ENCODE assay signal across 2 cellular contexts in the genomic region with DNA sequence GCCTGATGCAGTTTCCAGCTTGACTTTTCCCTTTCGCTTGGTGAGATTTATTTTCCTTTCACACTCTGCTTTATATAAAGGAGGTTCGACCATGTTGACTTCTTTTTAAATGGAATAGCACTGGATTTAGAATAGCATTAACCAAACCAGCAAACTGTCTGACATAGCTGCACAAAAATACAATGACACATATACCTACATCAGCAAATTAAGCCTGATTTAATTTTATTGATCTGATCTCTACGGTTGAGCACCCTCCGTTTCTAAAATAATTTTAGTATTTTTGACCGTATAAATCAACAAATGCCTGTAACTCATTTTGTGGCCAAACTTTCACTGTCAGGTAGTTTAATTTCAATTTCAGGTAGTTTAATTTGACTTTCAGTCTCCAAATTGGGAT.
A peak's percentile ranks its signal among the peaks of the same experiment; 100 is the strongest.
TF ChIP-seq lines count a peak whose summit lies in the region.

No MANE protein-coding gene starts in this region.

TF ChIP-seq in A549, 52 proteins besides CTCF, POLR2A, EP300 and RAD21:
- TF ChIP-seq POLR2AphosphoS2 (conservative IDR thresholded peaks at IDR 0.05; ENCODE audit: low read length) (no peak), ZNF302 (CRISPR knock-in tag; IDR thresholded peaks at IDR 0.05) (no peak), MAFK (IDR thresholded peaks at IDR 0.05; ENCODE audit: partially characterized antibody) (peak; percentile 41), KDM1A (IDR thresholded peaks at IDR 0.05; ENCODE audit: low read depth) (no peak), HOXA7 (CRISPR knock-in tag; IDR thresholded peaks at IDR 0.05) (no peak), EHMT2 (IDR thresholded peaks at IDR 0.05; ENCODE audit: low read depth) (no peak)
- TF ChIP-seq, protein P1, sequence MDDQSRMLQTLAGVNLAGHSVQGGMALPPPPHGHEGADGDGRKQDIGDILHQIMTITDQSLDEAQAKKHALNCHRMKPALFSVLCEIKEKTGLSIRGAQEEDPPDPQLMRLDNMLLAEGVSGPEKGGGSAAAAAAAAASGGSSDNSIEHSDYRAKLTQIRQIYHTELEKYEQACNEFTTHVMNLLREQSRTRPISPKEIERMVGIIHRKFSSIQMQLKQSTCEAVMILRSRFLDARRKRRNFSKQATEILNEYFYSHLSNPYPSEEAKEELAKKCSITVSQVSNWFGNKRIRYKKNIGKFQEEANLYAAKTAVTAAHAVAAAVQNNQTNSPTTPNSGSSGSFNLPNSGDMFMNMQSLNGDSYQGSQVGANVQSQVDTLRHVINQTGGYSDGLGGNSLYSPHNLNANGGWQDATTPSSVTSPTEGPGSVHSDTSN (IDR thresholded peaks at IDR 0.05), result no peak
TF ChIP-seq in A549: peak in this region for 1.

TF ChIP-seq in K562, 482 proteins besides CTCF, POLR2A, EP300 and RAD21 (continues in another document):
- TF ChIP-seq GATA2 (CRISPR knock-in tag; IDR thresholded peaks at IDR 0.05), result no peak
- TF ChIP-seq WHSC1 (IDR thresholded peaks at IDR 0.05; ENCODE audit: low read length), result no peak
- TF ChIP-seq SP2 (IDR thresholded peaks at IDR 0.05; ENCODE audit: extremely low read depth, low read depth, low read length, poor library complexity, severe bottlenecking), result no peak
- no peak for TF ChIP-seq ZNF224 (CRISPR knock-in tag; IDR thresholded peaks at IDR 0.05)
- TF ChIP-seq, protein P2, sequence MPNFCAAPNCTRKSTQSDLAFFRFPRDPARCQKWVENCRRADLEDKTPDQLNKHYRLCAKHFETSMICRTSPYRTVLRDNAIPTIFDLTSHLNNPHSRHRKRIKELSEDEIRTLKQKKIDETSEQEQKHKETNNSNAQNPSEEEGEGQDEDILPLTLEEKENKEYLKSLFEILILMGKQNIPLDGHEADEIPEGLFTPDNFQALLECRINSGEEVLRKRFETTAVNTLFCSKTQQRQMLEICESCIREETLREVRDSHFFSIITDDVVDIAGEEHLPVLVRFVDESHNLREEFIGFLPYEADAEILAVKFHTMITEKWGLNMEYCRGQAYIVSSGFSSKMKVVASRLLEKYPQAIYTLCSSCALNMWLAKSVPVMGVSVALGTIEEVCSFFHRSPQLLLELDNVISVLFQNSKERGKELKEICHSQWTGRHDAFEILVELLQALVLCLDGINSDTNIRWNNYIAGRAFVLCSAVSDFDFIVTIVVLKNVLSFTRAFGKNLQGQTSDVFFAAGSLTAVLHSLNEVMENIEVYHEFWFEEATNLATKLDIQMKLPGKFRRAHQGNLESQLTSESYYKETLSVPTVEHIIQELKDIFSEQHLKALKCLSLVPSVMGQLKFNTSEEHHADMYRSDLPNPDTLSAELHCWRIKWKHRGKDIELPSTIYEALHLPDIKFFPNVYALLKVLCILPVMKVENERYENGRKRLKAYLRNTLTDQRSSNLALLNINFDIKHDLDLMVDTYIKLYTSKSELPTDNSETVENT (CRISPR knock-in tag; IDR thresholded peaks at IDR 0.05), result no peak
- TF ChIP-seq, protein P3, sequence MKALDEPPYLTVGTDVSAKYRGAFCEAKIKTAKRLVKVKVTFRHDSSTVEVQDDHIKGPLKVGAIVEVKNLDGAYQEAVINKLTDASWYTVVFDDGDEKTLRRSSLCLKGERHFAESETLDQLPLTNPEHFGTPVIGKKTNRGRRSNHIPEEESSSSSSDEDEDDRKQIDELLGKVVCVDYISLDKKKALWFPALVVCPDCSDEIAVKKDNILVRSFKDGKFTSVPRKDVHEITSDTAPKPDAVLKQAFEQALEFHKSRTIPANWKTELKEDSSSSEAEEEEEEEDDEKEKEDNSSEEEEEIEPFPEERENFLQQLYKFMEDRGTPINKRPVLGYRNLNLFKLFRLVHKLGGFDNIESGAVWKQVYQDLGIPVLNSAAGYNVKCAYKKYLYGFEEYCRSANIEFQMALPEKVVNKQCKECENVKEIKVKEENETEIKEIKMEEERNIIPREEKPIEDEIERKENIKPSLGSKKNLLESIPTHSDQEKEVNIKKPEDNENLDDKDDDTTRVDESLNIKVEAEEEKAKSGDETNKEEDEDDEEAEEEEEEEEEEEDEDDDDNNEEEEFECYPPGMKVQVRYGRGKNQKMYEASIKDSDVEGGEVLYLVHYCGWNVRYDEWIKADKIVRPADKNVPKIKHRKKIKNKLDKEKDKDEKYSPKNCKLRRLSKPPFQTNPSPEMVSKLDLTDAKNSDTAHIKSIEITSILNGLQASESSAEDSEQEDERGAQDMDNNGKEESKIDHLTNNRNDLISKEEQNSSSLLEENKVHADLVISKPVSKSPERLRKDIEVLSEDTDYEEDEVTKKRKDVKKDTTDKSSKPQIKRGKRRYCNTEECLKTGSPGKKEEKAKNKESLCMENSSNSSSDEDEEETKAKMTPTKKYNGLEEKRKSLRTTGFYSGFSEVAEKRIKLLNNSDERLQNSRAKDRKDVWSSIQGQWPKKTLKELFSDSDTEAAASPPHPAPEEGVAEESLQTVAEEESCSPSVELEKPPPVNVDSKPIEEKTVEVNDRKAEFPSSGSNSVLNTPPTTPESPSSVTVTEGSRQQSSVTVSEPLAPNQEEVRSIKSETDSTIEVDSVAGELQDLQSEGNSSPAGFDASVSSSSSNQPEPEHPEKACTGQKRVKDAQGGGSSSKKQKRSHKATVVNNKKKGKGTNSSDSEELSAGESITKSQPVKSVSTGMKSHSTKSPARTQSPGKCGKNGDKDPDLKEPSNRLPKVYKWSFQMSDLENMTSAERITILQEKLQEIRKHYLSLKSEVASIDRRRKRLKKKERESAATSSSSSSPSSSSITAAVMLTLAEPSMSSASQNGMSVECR (CRISPR knock-in tag; IDR thresholded peaks at IDR 0.05), result no peak
- no peak for TF ChIP-seq POLR3G (IDR thresholded peaks at IDR 0.05; ENCODE audit: extremely low read depth, insufficient read length, insufficient replicate concordance)
- TF ChIP-seq ZNF316 (IDR thresholded peaks at IDR 0.05), result peak; percentile 60
- TF ChIP-seq, protein P4, sequence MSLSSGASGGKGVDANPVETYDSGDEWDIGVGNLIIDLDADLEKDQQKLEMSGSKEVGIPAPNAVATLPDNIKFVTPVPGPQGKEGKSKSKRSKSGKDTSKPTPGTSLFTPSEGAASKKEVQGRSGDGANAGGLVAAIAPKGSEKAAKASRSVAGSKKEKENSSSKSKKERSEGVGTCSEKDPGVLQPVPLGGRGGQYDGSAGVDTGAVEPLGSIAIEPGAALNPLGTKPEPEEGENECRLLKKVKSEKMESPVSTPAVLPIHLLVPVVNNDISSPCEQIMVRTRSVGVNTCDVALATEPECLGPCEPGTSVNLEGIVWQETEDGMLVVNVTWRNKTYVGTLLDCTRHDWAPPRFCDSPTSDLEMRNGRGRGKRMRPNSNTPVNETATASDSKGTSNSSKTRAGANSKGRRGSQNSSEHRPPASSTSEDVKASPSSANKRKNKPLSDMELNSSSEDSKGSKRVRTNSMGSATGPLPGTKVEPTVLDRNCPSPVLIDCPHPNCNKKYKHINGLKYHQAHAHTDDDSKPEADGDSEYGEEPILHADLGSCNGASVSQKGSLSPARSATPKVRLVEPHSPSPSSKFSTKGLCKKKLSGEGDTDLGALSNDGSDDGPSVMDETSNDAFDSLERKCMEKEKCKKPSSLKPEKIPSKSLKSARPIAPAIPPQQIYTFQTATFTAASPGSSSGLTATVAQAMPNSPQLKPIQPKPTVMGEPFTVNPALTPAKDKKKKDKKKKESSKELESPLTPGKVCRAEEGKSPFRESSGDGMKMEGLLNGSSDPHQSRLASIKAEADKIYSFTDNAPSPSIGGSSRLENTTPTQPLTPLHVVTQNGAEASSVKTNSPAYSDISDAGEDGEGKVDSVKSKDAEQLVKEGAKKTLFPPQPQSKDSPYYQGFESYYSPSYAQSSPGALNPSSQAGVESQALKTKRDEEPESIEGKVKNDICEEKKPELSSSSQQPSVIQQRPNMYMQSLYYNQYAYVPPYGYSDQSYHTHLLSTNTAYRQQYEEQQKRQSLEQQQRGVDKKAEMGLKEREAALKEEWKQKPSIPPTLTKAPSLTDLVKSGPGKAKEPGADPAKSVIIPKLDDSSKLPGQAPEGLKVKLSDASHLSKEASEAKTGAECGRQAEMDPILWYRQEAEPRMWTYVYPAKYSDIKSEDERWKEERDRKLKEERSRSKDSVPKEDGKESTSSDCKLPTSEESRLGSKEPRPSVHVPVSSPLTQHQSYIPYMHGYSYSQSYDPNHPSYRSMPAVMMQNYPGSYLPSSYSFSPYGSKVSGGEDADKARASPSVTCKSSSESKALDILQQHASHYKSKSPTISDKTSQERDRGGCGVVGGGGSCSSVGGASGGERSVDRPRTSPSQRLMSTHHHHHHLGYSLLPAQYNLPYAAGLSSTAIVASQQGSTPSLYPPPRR (CRISPR knock-in tag; IDR thresholded peaks at IDR 0.05; ENCODE audit: borderline replicate concordance), result no peak
- TF ChIP-seq ZNF707 (CRISPR knock-in tag; conservative IDR thresholded peaks at IDR 0.05), result no peak
- no peak for TF ChIP-seq SIRT6 (IDR thresholded peaks at IDR 0.05; ENCODE audit: low read depth, low read length)
- TF ChIP-seq LEF1 (IDR thresholded peaks at IDR 0.05), result no peak
- TF ChIP-seq, protein P5, sequence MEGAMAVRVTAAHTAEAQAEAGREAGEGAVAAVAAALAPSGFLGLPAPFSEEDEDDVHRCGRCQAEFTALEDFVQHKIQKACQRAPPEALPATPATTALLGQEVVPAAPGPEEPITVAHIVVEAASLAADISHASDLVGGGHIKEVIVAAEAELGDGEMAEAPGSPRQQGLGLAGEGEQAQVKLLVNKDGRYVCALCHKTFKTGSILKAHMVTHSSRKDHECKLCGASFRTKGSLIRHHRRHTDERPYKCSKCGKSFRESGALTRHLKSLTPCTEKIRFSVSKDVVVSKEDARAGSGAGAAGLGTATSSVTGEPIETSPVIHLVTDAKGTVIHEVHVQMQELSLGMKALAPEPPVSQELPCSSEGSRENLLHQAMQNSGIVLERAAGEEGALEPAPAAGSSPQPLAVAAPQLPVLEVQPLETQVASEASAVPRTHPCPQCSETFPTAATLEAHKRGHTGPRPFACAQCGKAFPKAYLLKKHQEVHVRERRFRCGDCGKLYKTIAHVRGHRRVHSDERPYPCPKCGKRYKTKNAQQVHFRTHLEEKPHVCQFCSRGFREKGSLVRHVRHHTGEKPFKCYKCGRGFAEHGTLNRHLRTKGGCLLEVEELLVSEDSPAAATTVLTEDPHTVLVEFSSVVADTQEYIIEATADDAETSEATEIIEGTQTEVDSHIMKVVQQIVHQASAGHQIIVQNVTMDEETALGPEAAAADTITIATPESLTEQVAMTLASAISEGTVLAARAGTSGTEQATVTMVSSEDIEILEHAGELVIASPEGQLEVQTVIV (CRISPR knock-in tag; IDR thresholded peaks at IDR 0.05; ENCODE audit: borderline replicate concordance), result no peak
- 0 out of 2 replicates have a peak, but pooled peaks have one; percentile 37 for TF ChIP-seq MAFG (tag; conservative IDR thresholded peaks at IDR 0.05)
- no peak for TF ChIP-seq RB1 (IDR thresholded peaks at IDR 0.05; ENCODE audit: low read depth)
- TF ChIP-seq MAFF (IDR thresholded peaks at IDR 0.05; ENCODE audit: low read length), result 0 out of 2 replicates have a peak, but pooled peaks have one; percentile 19
- TF ChIP-seq TCFL5 (CRISPR knock-in tag; conservative IDR thresholded peaks at IDR 0.05), result no peak
- no peak for TF ChIP-seq ELF1 (tag; IDR thresholded peaks at IDR 0.05)
- no peak for TF ChIP-seq SETDB1 (IDR thresholded peaks at IDR 0.05; ENCODE audit: low read length)
- TF ChIP-seq C11orf30 (IDR thresholded peaks at IDR 0.05; ENCODE audit: low read depth), result peak; percentile 50; the same call in 1 of the 2 replicates
- no peak for TF ChIP-seq TSC22D4 (tag; IDR thresholded peaks at IDR 0.05)
- TF ChIP-seq, protein P6, sequence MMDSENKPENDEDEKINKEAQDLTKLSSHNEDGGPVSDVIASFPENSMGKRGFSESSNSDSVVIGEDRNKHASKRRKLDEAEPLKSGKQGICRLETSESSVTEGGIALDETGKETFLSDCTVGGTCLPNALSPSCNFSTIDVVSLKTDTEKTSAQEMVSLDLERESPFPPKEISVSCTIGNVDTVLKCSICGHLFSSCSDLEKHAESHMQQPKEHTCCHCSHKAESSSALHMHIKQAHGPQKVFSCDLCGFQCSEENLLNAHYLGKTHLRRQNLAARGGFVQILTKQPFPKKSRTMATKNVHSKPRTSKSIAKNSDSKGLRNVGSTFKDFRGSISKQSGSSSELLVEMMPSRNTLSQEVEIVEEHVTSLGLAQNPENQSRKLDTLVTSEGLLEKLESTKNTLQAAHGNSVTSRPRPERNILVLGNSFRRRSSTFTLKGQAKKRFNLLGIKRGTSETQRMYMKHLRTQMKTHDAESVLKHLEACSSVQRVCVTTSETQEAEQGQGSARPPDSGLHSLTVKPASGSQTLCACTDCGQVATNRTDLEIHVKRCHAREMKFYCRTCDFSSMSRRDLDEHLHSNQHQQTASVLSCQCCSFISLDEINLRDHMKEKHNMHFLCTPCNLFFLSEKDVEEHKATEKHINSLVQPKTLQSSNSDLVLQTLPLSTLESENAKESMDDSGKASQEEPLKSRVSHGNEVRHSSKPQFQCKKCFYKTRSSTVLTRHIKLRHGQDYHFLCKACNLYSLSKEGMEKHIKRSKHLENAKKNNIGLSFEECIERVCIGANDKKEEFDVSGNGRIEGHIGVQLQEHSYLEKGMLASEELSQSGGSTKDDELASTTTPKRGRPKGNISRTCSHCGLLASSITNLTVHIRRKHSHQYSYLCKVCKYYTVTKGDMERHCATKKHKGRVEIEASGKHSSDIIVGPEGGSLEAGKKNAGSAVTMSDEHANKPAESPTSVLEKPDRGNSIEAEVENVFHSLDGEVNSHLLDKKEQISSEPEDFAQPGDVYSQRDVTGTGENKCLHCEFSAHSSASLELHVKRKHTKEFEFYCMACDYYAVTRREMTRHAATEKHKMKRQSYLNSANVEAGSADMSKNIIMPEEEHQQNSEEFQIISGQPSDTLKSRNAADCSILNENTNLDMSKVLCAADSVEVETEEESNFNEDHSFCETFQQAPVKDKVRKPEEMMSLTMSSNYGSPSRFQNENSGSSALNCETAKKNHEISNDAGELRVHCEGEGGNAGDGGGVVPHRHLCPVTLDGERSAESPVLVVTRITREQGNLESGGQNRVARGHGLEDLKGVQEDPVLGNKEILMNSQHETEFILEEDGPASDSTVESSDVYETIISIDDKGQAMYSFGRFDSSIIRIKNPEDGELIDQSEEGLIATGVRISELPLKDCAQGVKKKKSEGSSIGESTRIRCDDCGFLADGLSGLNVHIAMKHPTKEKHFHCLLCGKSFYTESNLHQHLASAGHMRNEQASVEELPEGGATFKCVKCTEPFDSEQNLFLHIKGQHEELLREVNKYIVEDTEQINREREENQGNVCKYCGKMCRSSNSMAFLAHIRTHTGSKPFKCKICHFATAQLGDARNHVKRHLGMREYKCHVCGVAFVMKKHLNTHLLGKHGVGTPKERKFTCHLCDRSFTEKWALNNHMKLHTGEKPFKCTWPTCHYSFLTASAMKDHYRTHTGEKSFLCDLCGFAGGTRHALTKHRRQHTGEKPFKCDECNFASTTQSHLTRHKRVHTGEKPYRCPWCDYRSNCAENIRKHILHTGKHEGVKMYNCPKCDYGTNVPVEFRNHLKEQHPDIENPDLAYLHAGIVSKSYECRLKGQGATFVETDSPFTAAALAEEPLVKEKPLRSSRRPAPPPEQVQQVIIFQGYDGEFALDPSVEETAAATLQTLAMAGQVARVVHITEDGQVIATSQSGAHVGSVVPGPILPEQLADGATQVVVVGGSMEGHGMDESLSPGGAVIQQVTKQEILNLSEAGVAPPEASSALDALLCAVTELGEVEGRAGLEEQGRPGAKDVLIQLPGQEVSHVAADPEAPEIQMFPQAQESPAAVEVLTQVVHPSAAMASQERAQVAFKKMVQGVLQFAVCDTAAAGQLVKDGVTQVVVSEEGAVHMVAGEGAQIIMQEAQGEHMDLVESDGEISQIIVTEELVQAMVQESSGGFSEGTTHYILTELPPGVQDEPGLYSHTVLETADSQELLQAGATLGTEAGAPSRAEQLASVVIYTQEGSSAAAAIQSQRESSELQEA (IDR thresholded peaks at IDR 0.05; ENCODE audit: low read depth), result no peak
- TF ChIP-seq SRSF3 (IDR thresholded peaks at IDR 0.05; ENCODE audit: insufficient read depth, low read length), result no peak
- TF ChIP-seq PHB (CRISPR knock-in tag; IDR thresholded peaks at IDR 0.05), result no peak
- no peak for TF ChIP-seq ZFPM2 (CRISPR knock-in tag; IDR thresholded peaks at IDR 0.05)
- TF ChIP-seq, protein P7, sequence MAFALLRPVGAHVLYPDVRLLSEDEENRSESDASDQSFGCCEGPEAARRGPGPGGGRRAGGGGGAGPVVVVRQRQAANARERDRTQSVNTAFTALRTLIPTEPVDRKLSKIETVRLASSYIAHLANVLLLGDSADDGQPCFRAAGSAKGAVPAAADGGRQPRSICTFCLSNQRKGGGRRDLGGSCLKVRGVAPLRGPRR (CRISPR knock-in tag; IDR thresholded peaks at IDR 0.05), result no peak
- TF ChIP-seq RNF2 (IDR thresholded peaks at IDR 0.05), result no peak
- TF ChIP-seq RAD51 (IDR thresholded peaks at IDR 0.05; ENCODE audit: borderline replicate concordance, low read depth), result no peak
